In the genomic region with DNA sequence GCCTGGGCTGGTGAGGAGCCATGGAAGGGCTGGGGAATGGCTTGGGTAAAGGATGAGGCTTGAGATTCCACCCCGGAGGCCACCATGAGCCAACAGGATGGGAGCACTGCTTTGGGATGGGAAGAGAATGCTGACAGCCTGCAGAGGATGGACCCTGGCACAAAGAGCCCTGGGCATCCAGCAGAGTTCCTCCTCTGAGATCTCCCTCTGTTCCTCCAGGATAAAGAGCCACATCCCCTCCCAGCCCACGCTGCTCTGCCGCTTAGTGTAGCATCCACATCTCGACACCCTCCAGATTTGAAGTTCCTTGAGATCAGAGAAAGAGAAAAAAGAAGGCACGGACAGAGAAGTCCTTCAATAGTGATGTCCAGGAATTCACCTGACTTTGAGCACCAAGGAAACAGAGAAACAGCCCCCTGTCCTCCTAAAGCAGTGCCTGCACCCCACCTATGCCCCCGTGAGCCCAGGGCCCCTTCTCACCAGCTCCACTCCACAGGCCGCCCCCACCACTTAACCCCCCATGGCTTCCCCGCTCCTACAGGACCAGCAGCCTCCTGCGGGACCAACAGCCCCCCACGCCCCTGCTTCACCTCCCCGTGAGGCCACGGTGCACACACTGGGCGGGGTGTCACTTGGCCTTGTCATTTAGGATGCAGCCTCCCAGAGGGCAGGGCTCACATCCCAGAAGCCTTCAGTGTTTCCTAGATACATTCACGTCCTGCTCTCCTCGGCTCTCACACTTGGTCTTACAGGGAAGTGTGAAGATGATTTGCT, we compare ENCODE assay signal across 28 cellular contexts.
"Had no signal": no experiment of that assay in that cellular context is flagged by ENCODE, and none has a peak within 500 bp of the region (broad histone marks: within the 10 kb centered on the region; RNA-seq: fewer than 3 reads in every experiment).

No MANE protein-coding gene starts in this region.

- H3K4me3 Mint-ChIP-seq: stimulated activated effector memory CD8-positive, alpha-beta T cell treated with anti-CD3 and anti-CD28 coated beads, Interleukin-12 subunit alpha, Interleukin-12 subunit beta, amount 100 ng/mL, for 72 hours; stimulated activated memory B cell treated with anti-CD40 and anti-IgM and Interleukin-4, amounts not matched to agents 10 μg/mL and 1 μg/mL and 100 μg/mL, for 72 hours; stimulated activated naive B cell treated with anti-CD40 and anti-IgM and Interleukin-4, amounts not matched to agents 10 μg/mL and 1 μg/mL and 100 μg/mL, for 72 hours; stimulated activated naive CD8-positive, alpha-beta T cell treated with anti-CD3 and anti-CD28 coated beads, Interleukin-15, amount 100 ng/mL, for 72 hours; stimulated activated naive CD8-positive, alpha-beta T cell treated with anti-CD3 and anti-CD28 coated beads, Interleukin-15, Interleukin-2, amounts not matched to agents 100 ng/mL and 50 ng/mL, for 24 hours; type B pancreatic cell had no signal

- H3K36me3 Mint-ChIP-seq: stimulated activated effector memory CD8-positive, alpha-beta T cell treated with anti-CD3 and anti-CD28 coated beads, Interleukin-12 subunit alpha, Interleukin-12 subunit beta, amount 100 ng/mL, for 72 hours; stimulated activated memory B cell treated with anti-CD40 and anti-IgM and Interleukin-4, amounts not matched to agents 10 μg/mL and 1 μg/mL and 100 μg/mL, for 72 hours; stimulated activated naive B cell treated with anti-CD40 and anti-IgM and Interleukin-4, amounts not matched to agents 10 μg/mL and 1 μg/mL and 100 μg/mL, for 72 hours had no signal

- H3K27ac Mint-ChIP-seq: stimulated activated effector memory CD8-positive, alpha-beta T cell treated with anti-CD3 and anti-CD28 coated beads, Interleukin-12 subunit alpha, Interleukin-12 subunit beta, amount 100 ng/mL, for 72 hours; stimulated activated memory B cell treated with anti-CD40 and anti-IgM and Interleukin-4, amounts not matched to agents 10 μg/mL and 1 μg/mL and 100 μg/mL, for 72 hours; stimulated activated naive B cell treated with anti-CD40 and anti-IgM and Interleukin-4, amounts not matched to agents 10 μg/mL and 1 μg/mL and 100 μg/mL, for 72 hours; stimulated activated naive CD8-positive, alpha-beta T cell treated with anti-CD3 and anti-CD28 coated beads, Interleukin-15, amount 100 ng/mL, for 72 hours; stimulated activated naive CD8-positive, alpha-beta T cell treated with anti-CD3 and anti-CD28 coated beads, Interleukin-15, Interleukin-2, amounts not matched to agents 100 ng/mL and 50 ng/mL, for 24 hours had no signal

- ATAC-seq: stimulated activated effector memory CD8-positive, alpha-beta T cell treated with anti-CD3 and anti-CD28 coated beads, Interleukin-12 subunit alpha, Interleukin-12 subunit beta, amount 100 ng/mL, for 72 hours; stimulated activated memory B cell treated with anti-CD40 and anti-IgM and Interleukin-4, amounts not matched to agents 10 μg/mL and 1 μg/mL and 100 μg/mL, for 72 hours; stimulated activated naive B cell treated with anti-CD40 and anti-IgM and Interleukin-4, amounts not matched to agents 10 μg/mL and 1 μg/mL and 100 μg/mL, for 72 hours; stimulated activated naive CD8-positive, alpha-beta T cell treated with anti-CD3 and anti-CD28 coated beads, Interleukin-15, amount 100 ng/mL, for 72 hours; stimulated activated naive CD8-positive, alpha-beta T cell treated with anti-CD3 and anti-CD28 coated beads, Interleukin-15, Interleukin-2, amounts not matched to agents 100 U/mL and 50 U/mL, for 24 hours; upper lobe of right lung had no signal

- H3K4me1 ChIP-seq: suprapubic skin, testis, thyroid gland, tibial artery, tibial nerve, transverse colon, upper lobe of left lung, upper lobe of right lung, uterus, vagina had no signal

- H3K9me3 ChIP-seq: suprapubic skin, testis, thoracic aorta, thyroid gland, tibial artery, tibial nerve, transverse colon, upper lobe of left lung, upper lobe of right lung, uterus, vagina had no signal

- H3K9me3 Mint-ChIP-seq: stimulated activated effector memory CD8-positive, alpha-beta T cell treated with anti-CD3 and anti-CD28 coated beads, Interleukin-12 subunit alpha, Interleukin-12 subunit beta, amount 100 ng/mL, for 72 hours; stimulated activated memory B cell treated with anti-CD40 and anti-IgM and Interleukin-4, amounts not matched to agents 10 μg/mL and 1 μg/mL and 100 μg/mL, for 72 hours; stimulated activated naive B cell treated with anti-CD40 and anti-IgM and Interleukin-4, amounts not matched to agents 10 μg/mL and 1 μg/mL and 100 μg/mL, for 72 hours; stimulated activated naive CD8-positive, alpha-beta T cell treated with anti-CD3 and anti-CD28 coated beads, Interleukin-15, amount 100 ng/mL, for 72 hours; stimulated activated naive CD8-positive, alpha-beta T cell treated with anti-CD3 and anti-CD28 coated beads, Interleukin-15, Interleukin-2, amounts not matched to agents 100 ng/mL and 50 ng/mL, for 24 hours; type B pancreatic cell had no signal

- H3K4me1 Mint-ChIP-seq: stimulated activated effector memory CD8-positive, alpha-beta T cell treated with anti-CD3 and anti-CD28 coated beads, Interleukin-12 subunit alpha, Interleukin-12 subunit beta, amount 100 ng/mL, for 72 hours; stimulated activated memory B cell treated with anti-CD40 and anti-IgM and Interleukin-4, amounts not matched to agents 10 μg/mL and 1 μg/mL and 100 μg/mL, for 72 hours; stimulated activated naive B cell treated with anti-CD40 and anti-IgM and Interleukin-4, amounts not matched to agents 10 μg/mL and 1 μg/mL and 100 μg/mL, for 72 hours; stimulated activated naive CD8-positive, alpha-beta T cell treated with anti-CD3 and anti-CD28 coated beads, Interleukin-15, amount 100 ng/mL, for 72 hours had no signal

- FAIRE-seq: urothelium cell line had no signal

- H3K27me3 Mint-ChIP-seq: stimulated activated naive CD8-positive, alpha-beta T cell treated with anti-CD3 and anti-CD28 coated beads, Interleukin-15, amount 100 ng/mL, for 72 hours; stimulated activated naive CD8-positive, alpha-beta T cell treated with anti-CD3 and anti-CD28 coated beads, Interleukin-15, Interleukin-2, amounts not matched to agents 100 ng/mL and 50 ng/mL, for 24 hours; type B pancreatic cell had no signal

- DNase-seq: stimulated activated CD4-positive, alpha-beta T cell treated with anti-CD3 and anti-CD28 coated beads, Interleukin-2, amount 100 ng/mL, for 48 hours; stimulated activated CD4-positive, alpha-beta T cell treated with anti-CD3 and anti-CD28 coated beads, Interleukin-4, amount 100 ng/mL, for 1 hour; stimulated activated CD4-positive, alpha-beta T cell treated with anti-CD3 and anti-CD28 coated beads, Interleukin-4, amount 100 ng/mL, for 24 hours; stimulated activated CD4-positive, alpha-beta T cell treated with anti-CD3 and anti-CD28 coated beads, Interleukin-4, amount 100 ng/mL, for 4 hours; stimulated activated CD8-positive, alpha-beta memory T cell treated with anti-CD3 and anti-CD28 coated beads, Interleukin-4, amount 100 ng/mL, for 48 hours; stimulated activated naive B cell treated with anti-CD40 and anti-IgM and Interleukin-4, amounts not matched to agents 10 μg/mL and 1 μg/mL and 100 μg/mL, for 72 hours; stimulated activated naive CD4-positive, alpha-beta T cell; stimulated activated naive CD4-positive, alpha-beta T cell treated with Interleukin-2 at 50 U/mL for 16 hours; stimulated activated naive CD8-positive, alpha-beta T cell treated with anti-CD3 and anti-CD28 coated beads, Interleukin-15, amount 100 ng/mL, for 72 hours; stimulated activated naive CD8-positive, alpha-beta T cell treated with anti-CD3 and anti-CD28 coated beads, Interleukin-15, Interleukin-2, amounts not matched to agents 100 U/mL and 50 U/mL, for 24 hours; substantia nigra; testis; thyroid gland; tibial artery; transverse colon; trophoblast cell; upper lobe of left lung; upper lobe of right lung; uterus had no signal

- H3K27ac ChIP-seq: suprapubic skin, testis, thoracic aorta, thyroid gland, tibial artery, tibial nerve, transverse colon, upper lobe of left lung, upper lobe of right lung, uterus, vagina had no signal

- H3K4me3 ChIP-seq: suprapubic skin, testis, thoracic aorta, thyroid gland, tibial artery, tibial nerve, transverse colon, upper lobe of left lung, upper lobe of right lung, uterus, vagina had no signal

- H3K36me3 ChIP-seq: suprapubic skin, thoracic aorta, thyroid gland, tibial artery, tibial nerve, transverse colon, upper lobe of right lung, uterus, vagina had no signal

- H3K27me3 ChIP-seq: testis, thyroid gland, tibial nerve, transverse colon, upper lobe of left lung, upper lobe of right lung, uterus, vagina had no signal
